3 cellular contexts compared by ENCODE assay signal in genomic region chr7:23136216-23136615, GRCh38.
TF ChIP-seq lines count a peak whose summit lies in the region.

No MANE protein-coding gene starts in this region.

TF ChIP-seq in A549, 52 proteins besides CTCF, POLR2A, EP300 and RAD21:
- TF ChIP-seq SREBF2 (IDR thresholded peaks at IDR 0.05): no peak
- TF ChIP-seq PBX3 (IDR thresholded peaks at IDR 0.05): no peak
- TF ChIP-seq EHMT2 (IDR thresholded peaks at IDR 0.05; ENCODE audit: low read depth): no peak
- no peak for TF ChIP-seq FOSB (CRISPR knock-in tag; IDR thresholded peaks at IDR 0.05)
- TF ChIP-seq ZSCAN20 (CRISPR knock-in tag; IDR thresholded peaks at IDR 0.05): no peak
- no peak for TF ChIP-seq RNF2 (IDR thresholded peaks at IDR 0.05; ENCODE audit: borderline replicate concordance, low read depth)
- no peak for TF ChIP-seq KDM1A (IDR thresholded peaks at IDR 0.05; ENCODE audit: low read depth)
- no peak for TF ChIP-seq ZFP36 (IDR thresholded peaks at IDR 0.05; ENCODE audit: borderline replicate concordance, partially characterized antibody)

TF ChIP-seq in GM23338, 12 proteins besides CTCF, POLR2A, EP300 and RAD21:
- TF ChIP-seq NANOG (IDR thresholded peaks at IDR 0.05; ENCODE audit: borderline replicate concordance) (no peak), ZNF114 (CRISPR knock-in tag; IDR thresholded peaks at IDR 0.05) (no peak), STAT1 (IDR thresholded peaks at IDR 0.05; ENCODE audit: unreplicated experiment) (no peak), JUNB (IDR thresholded peaks at IDR 0.05; ENCODE audit: unreplicated experiment) (no peak)
- TF ChIP-seq, protein P1, sequence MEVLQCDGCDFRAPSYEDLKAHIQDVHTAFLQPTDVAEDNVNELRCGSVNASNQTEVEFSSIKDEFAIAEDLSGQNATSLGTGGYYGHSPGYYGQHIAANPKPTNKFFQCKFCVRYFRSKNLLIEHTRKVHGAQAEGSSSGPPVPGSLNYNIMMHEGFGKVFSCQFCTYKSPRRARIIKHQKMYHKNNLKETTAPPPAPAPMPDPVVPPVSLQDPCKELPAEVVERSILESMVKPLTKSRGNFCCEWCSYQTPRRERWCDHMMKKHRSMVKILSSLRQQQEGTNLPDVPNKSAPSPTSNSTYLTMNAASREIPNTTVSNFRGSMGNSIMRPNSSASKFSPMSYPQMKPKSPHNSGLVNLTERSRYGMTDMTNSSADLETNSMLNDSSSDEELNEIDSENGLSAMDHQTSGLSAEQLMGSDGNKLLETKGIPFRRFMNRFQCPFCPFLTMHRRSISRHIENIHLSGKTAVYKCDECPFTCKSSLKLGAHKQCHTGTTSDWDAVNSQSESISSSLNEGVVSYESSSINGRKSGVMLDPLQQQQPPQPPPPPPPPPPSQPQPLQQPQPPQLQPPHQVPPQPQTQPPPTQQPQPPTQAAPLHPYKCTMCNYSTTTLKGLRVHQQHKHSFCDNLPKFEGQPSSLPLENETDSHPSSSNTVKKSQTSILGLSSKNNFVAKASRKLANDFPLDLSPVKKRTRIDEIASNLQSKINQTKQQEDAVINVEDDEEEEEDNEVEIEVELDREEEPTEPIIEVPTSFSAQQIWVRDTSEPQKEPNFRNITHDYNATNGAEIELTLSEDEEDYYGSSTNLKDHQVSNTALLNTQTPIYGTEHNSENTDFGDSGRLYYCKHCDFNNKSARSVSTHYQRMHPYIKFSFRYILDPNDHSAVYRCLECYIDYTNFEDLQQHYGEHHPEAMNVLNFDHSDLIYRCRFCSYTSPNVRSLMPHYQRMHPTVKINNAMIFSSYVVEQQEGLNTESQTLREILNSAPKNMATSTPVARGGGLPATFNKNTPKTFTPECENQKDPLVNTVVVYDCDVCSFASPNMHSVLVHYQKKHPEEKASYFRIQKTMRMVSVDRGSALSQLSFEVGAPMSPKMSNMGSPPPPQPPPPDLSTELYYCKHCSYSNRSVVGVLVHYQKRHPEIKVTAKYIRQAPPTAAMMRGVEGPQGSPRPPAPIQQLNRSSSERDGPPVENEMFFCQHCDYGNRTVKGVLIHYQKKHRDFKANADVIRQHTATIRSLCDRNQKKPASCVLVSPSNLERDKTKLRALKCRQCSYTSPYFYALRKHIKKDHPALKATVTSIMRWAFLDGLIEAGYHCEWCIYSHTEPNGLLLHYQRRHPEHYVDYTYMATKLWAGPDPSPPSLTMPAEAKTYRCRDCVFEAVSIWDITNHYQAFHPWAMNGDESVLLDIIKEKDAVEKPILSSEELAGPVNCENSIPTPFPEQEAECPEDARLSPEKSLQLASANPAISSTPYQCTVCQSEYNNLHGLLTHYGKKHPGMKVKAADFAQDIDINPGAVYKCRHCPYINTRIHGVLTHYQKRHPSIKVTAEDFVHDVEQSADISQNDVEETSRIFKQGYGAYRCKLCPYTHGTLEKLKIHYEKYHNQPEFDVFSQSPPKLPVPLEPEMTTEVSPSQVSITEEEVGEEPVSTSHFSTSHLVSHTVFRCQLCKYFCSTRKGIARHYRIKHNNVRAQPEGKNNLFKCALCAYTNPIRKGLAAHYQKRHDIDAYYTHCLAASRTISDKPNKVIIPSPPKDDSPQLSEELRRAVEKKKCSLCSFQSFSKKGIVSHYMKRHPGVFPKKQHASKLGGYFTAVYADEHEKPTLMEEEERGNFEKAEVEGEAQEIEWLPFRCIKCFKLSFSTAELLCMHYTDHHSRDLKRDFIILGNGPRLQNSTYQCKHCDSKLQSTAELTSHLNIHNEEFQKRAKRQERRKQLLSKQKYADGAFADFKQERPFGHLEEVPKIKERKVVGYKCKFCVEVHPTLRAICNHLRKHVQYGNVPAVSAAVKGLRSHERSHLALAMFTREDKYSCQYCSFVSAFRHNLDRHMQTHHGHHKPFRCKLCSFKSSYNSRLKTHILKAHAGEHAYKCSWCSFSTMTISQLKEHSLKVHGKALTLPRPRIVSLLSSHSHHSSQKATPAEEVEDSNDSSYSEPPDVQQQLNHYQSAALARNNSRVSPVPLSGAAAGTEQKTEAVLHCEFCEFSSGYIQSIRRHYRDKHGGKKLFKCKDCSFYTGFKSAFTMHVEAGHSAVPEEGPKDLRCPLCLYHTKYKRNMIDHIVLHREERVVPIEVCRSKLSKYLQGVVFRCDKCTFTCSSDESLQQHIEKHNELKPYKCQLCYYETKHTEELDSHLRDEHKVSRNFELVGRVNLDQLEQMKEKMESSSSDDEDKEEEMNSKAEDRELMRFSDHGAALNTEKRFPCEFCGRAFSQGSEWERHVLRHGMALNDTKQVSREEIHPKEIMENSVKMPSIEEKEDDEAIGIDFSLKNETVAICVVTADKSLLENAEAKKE (CRISPR knock-in tag; IDR thresholded peaks at IDR 0.05): no peak

TF ChIP-seq in IMR-90, 13 proteins besides CTCF, POLR2A, EP300 and RAD21:
- TF ChIP-seq RCOR1 (IDR thresholded peaks at IDR 0.05; ENCODE audit: insufficient replicate concordance, low read length) (no peak), USF2 (IDR thresholded peaks at IDR 0.05; ENCODE audit: low read depth, low read length) (no peak), BHLHE40 (IDR thresholded peaks at IDR 0.05; ENCODE audit: low read depth, low read length) (no peak), MXI1 (IDR thresholded peaks at IDR 0.05; ENCODE audit: borderline replicate concordance, low read depth, low read length) (no peak), NFE2L2 (IDR thresholded peaks at IDR 0.05; ENCODE audit: low read depth, low read length) (no peak), MAZ (IDR thresholded peaks at IDR 0.05; ENCODE audit: borderline replicate concordance, low read depth, low read length) (no peak), FOS (IDR thresholded peaks at IDR 0.05; ENCODE audit: low read depth, low read length) (no peak), CEBPB (IDR thresholded peaks at IDR 0.05; ENCODE audit: low read depth, low read length) (no peak), SMC3 (IDR thresholded peaks at IDR 0.05; ENCODE audit: low read depth, low read length) (no peak), CHD1 (IDR thresholded peaks at IDR 0.05; ENCODE audit: low read depth, low read length) (no peak), RFX5 (IDR thresholded peaks at IDR 0.05; ENCODE audit: low read depth, low read length) (no peak), MAFK (IDR thresholded peaks at IDR 0.05; ENCODE audit: low read depth, low read length) (no peak)
- TF ChIP-seq, protein P2, sequence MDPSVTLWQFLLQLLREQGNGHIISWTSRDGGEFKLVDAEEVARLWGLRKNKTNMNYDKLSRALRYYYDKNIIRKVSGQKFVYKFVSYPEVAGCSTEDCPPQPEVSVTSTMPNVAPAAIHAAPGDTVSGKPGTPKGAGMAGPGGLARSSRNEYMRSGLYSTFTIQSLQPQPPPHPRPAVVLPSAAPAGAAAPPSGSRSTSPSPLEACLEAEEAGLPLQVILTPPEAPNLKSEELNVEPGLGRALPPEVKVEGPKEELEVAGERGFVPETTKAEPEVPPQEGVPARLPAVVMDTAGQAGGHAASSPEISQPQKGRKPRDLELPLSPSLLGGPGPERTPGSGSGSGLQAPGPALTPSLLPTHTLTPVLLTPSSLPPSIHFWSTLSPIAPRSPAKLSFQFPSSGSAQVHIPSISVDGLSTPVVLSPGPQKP (IDR thresholded peaks at IDR 0.05; ENCODE audit: borderline replicate concordance, low read depth, low read length): no peak
TF ChIP-seq in IMR-90: peak in this region for 0.
